ENCODE assay signal across 15 cellular contexts in the genomic region with DNA sequence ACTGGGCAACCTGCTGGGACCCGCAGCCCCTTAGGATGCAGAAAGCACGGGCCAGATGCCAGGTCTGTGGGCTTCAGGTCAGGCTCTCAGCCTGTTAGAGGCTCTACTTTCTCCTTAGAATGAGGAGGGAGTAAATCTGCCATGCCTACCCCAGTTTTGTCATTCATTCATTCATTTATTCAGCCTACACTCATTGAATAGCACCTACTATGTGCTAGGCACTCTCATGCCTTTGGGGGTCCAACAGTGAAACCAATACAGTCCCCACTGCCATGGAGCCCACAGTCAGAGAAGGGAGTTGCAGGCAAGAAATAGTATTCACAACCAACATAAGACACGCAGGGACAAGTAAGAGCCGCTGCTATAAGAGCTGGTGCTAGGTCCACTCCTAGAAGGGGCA. TPM values are rescaled to one million over a fixed set of nuclear protein-coding genes. Genes with fewer than 3 reads are reported as not detected.
DNase-seq lines count a peak whose midpoint lies in the region; ATAC-seq and TF ChIP-seq lines count a peak whose summit lies in the region.
"Had no signal": no experiment of that assay in that cellular context is flagged by ENCODE, and none has a peak within 500 bp of the region (broad histone marks: within the 10 kb centered on the region; RNA-seq: fewer than 3 reads in every experiment).

No MANE protein-coding gene starts in this region.

- intact Hi-C loops in MCF 10A (cut with micrococcal nuclease) = loop anchor here (10.0 kb wide), 1 partner anchor 49 kb away; no protein-coding TSS in a partner anchor
- intact Hi-C loops in breast epithelium (cut with DNase I; ENCODE audit: low total_unique reads) = no loop called here
- intact Hi-C loops in mammary epithelial cell (cut with micrococcal nuclease) = loop anchor here (5.0 kb wide), 3 partner anchors 47 to 257 kb away; a partner anchor contains a TSS
- intact Hi-C loops in lower lobe of right lung (cut with DNase I) = no loop called here
- intact Hi-C loops in uterus (cut with DNase I; ENCODE audit: low total_unique reads) = no loop called here

- CTCF ChIA-PET in MCF 10A (lab: Yijun Ruan, JAX) (interaction anchor here (0.6 to 1.2 kb wide), 7 partner anchors 28 to 276 kb away, joined by 3 to 6 read pairs (median 5); no protein-coding TSS in a partner anchor), mammary epithelial cell (lab: Charles Lee; ENCODE audit: low non-redundant PET) (no interaction called here)

- H3K4me3 ChIP-seq in breast epithelium (peak overlapping the region in 1 of 3 donors; percentile 52), mammary epithelial cell (replicated peaks in 1 of 3; ENCODE audit: insufficient read depth in 1 of 3, low read depth in 2 of 3, low read length in 3 of 3) (peak overlapping the region in 1 of 3 experiments; percentile 24), lower lobe of right lung (no peak overlapping the region), uterus (no peak overlapping the region)
- H3K4me3 ChIP-seq: PC-9 had no signal

- 54% methylated on average over 4 of the region's 4 CpGs for WGBS in mammary epithelial cell (ENCODE audit: low coverage, missing lambda C conversion rate)

- no peak for DNase-seq in MCF 10A (ENCODE audit: unreplicated experiment)
- no peak for DNase-seq in breast epithelium (ENCODE audit: low spot score in 2 of 2)
- DNase-seq in mammary epithelial cell = no peak
- DNase-seq in lower lobe of right lung = no peak
- DNase-seq in uterus = no peak
- no peak for DNase-seq in stimulated activated naive CD4-positive, alpha-beta T cell (lab: John Stamatoyannopoulos, UW)
- DNase-seq in activated CD4-positive, alpha-beta T cell treated with anti-CD3 and anti-CD28 coated beads for 4 hours = no peak
- DNase-seq: GF-D8, KG1, MV-4-11, PC-9 had no signal

- H3K9me3 ChIP-seq in breast epithelium = no peaks in the 10 kb centered on the region
- H3K9me3 ChIP-seq in mammary epithelial cell (replicated peaks; ENCODE audit: insufficient read depth, low read length) = no peaks in the 10 kb centered on the region
- H3K9me3 ChIP-seq in lower lobe of right lung = no peaks in the 10 kb centered on the region
- H3K9me3 ChIP-seq in uterus = no peaks in the 10 kb centered on the region

- TF ChIP-seq POLR2A in breast epithelium (IDR thresholded peaks at IDR 0.05) (no peak), uterus (IDR thresholded peaks at IDR 0.05) (no peak)

- no peaks in the 10 kb centered on the region for H3K79me2 ChIP-seq in mammary epithelial cell (ENCODE audit: insufficient read depth, low read length)

- TF ChIP-seq CTCF in MCF 10A (IDR thresholded peaks at IDR 0.05; ENCODE audit: unreplicated experiment) (no peak), breast epithelium (IDR thresholded peaks at IDR 0.05) (no peak), mammary epithelial cell (conservative IDR thresholded peaks at IDR 0.05 in 1 of 2, IDR thresholded peaks at IDR 0.05 in 1 of 2; ENCODE audit: extremely low read depth in 1 of 2, insufficient read depth in 1 of 2, low read depth in 1 of 2, low read length in 2 of 2) (no peak), lower lobe of right lung (IDR thresholded peaks at IDR 0.05) (no peak), uterus (IDR thresholded peaks at IDR 0.05) (no peak)

- peak overlapping the region; percentile 86 for H3K27ac Mint-ChIP-seq in MCF 10A (ENCODE audit: low read depth, unreplicated experiment)
- H3K27ac Mint-ChIP-seq: B cell had no signal

- no peaks in the 10 kb centered on the region for H3K27me3 Mint-ChIP-seq in MCF 10A (ENCODE audit: insufficient read depth, unreplicated experiment)

- peaks cover 25% of the 10 kb centered on the region for H3K4me1 Mint-ChIP-seq in MCF 10A (ENCODE audit: insufficient read depth, unreplicated experiment)

- no peaks in the 10 kb centered on the region for H4K20me1 ChIP-seq in mammary epithelial cell (ENCODE audit: insufficient read depth, low read length)

- H3K4me3 Mint-ChIP-seq in MCF 10A (ENCODE audit: unreplicated experiment) = no peak overlapping the region
- H3K4me3 Mint-ChIP-seq: B cell had no signal

- dilution Hi-C loops in mammary epithelial cell (cut with HindIII; ENCODE audit: low sequenced_read_pairs) = no loop called here

- BruUV-seq in MCF 10A (replicated peaks; lab: Mats Ljungman, UMichigan) (no TSS peak), mammary epithelial cell (replicated peaks; lab: Mats Ljungman, UMichigan) (no TSS peak)

- H3K36me3 Mint-ChIP-seq in MCF 10A (ENCODE audit: insufficient read depth, unreplicated experiment) = no peaks in the 10 kb centered on the region

- ATAC-seq in lower lobe of right lung = no peak
- ATAC-seq in HG02642 (IDR thresholded peaks at IDR 0.05; ENCODE audit: poor library complexity, unreplicated experiment) = no peak
- ATAC-seq: HCT116 had no signal

- POLR2A ChIA-PET in MCF 10A (lab: Yijun Ruan, JAX) = interaction anchor here (1.4 to 1.8 kb wide), 2 partner anchors 187 to 254 kb away, joined by 4 to 6 read pairs; no protein-coding TSS in a partner anchor

- H3K4me1 ChIP-seq in breast epithelium (no peaks in the 10 kb centered on the region), mammary epithelial cell (ENCODE audit: insufficient read depth, low read length) (peaks cover 33% of the 10 kb centered on the region), lower lobe of right lung (peaks cover 11% of the 10 kb centered on the region), uterus (peaks cover 0 to 15% of the 10 kb centered on the region in 2 donors)

- H3K36me3 ChIP-seq in breast epithelium (no peaks in the 10 kb centered on the region), mammary epithelial cell (ENCODE audit: insufficient read depth, low read length) (no peaks in the 10 kb centered on the region), lower lobe of right lung (no peaks in the 10 kb centered on the region), uterus (no peaks in the 10 kb centered on the region)

- peak overlapping the region; percentile 89 for H2AFZ ChIP-seq in mammary epithelial cell (ENCODE audit: low read depth, low read length)
- H2AFZ ChIP-seq: PC-9 had no signal

- in situ Hi-C loops in mammary epithelial cell (cut with MboI; ENCODE audit: low sequenced_read_pairs in 2 of 2) = no loop called here

- no peaks in the 10 kb centered on the region for H3K9me3 Mint-ChIP-seq in MCF 10A (ENCODE audit: unreplicated experiment)

- peak overlapping the region in 1 of 2 donors; percentile 54 for H3K27ac ChIP-seq in breast epithelium
- H3K27ac ChIP-seq in mammary epithelial cell (ENCODE audit: insufficient read depth, low read depth, low read length) = peak overlapping the region; percentile 65
- H3K27ac ChIP-seq in lower lobe of right lung = peak overlapping the region; percentile 24
- H3K27ac ChIP-seq in uterus = peak overlapping the region; percentile 50 to 56
- H3K27ac ChIP-seq: PC-9 had no signal

- H3K4me2 ChIP-seq in mammary epithelial cell (ENCODE audit: insufficient read depth, low read depth, low read length) = peak overlapping the region; percentile 84
- H3K4me2 ChIP-seq: PC-9 had no signal

- H3K9ac ChIP-seq in mammary epithelial cell (ENCODE audit: insufficient read depth, low read length) = peak overlapping the region; percentile 54

- H3K27me3 ChIP-seq in breast epithelium = no peaks in the 10 kb centered on the region
- H3K27me3 ChIP-seq in mammary epithelial cell (ENCODE audit: insufficient read depth, low read length) = no peaks in the 10 kb centered on the region
- no peaks in the 10 kb centered on the region for H3K27me3 ChIP-seq in lower lobe of right lung (ENCODE audit: low read depth)
- H3K27me3 ChIP-seq in uterus = no peaks in the 10 kb centered on the region

RNA-seq across cellular contexts. Expression of a gene that starts 56.0 kb away (rescaled TPM):
- total RNA-seq in MCF 10A (2022) = 0.07 TPM in 1 of 2 replicates, not detected in the other
- total RNA-seq in breast epithelium = 1 to 10 TPM in 2 of 3 donors, under 1 TPM in 1; 0.96 to 1.6 (median 1.0) TPM
- not detected for total RNA-seq in mammary epithelial cell
- 0.03 TPM for polyA plus RNA-seq in mammary epithelial cell
- polyA minus RNA-seq in mammary epithelial cell = not detected
- 4.4 TPM for total RNA-seq in lower lobe of right lung
- total RNA-seq in uterus = 10 to 100 TPM in 3 of 4 donors, 1 to 10 TPM in 1; 7.1 to 35.5 (median 12.1) TPM
- total RNA-seq: HepG2 had no signal
- polyA plus RNA-seq: HepG2 had no signal

Comparison
In these comparisons a context has a peak if more than half of its experiments do, and no peak if none do; other contexts are left out.
1. intact Hi-C loops: an anchor here in MCF 10A (10.0 kb wide) and mammary epithelial cell (5.0 kb wide); none called in breast epithelium, lower lobe of right lung and uterus.